Comparison of ENCODE assay signal across 1 cellular context in the genomic region with DNA sequence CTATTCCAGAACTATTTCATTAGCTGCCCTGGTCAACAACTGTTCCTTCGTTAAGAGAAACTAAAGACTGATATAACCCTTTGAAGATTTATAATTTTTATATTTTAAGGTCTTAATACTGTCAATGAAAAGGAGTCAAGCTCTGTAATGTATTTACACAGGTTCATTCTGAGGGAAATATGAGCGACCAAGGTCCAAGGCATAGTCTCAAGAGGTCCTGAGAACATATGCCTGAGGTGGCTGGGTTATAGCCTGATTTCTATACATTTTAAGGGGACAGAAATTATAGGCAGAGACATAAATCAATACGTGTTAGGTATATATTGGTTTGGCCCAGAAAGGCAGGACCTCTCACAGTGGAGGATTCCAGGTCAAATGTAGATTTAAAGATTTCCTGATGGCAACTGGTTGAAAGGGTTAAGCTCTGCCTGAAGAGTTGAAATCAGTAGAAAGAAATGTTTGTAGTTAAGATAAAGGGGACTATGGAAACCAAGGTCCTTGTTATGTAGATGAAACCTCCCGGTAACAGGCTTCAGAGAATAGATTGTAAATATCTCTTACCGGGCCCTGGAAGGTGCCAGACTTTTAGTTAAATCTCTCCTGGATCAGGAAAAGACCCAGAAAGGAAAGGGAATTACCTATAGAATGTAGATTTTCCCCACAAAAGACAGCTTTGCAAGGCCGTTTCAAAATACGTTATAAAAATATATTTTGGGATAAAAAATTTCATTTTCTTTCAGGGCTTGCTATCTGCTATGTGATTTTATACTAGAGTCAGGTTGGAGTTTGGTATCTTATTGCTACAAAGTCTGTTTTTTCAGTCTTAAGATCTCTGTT.
A peak's percentile ranks its signal among the peaks of the same experiment; 100 is the strongest.
TF ChIP-seq lines count a peak whose summit lies in the region.

No MANE protein-coding gene starts in this region.

TF ChIP-seq in H1, 55 proteins besides CTCF, POLR2A, EP300 and RAD21 (continued from another document):
- TF ChIP-seq, protein P1, sequence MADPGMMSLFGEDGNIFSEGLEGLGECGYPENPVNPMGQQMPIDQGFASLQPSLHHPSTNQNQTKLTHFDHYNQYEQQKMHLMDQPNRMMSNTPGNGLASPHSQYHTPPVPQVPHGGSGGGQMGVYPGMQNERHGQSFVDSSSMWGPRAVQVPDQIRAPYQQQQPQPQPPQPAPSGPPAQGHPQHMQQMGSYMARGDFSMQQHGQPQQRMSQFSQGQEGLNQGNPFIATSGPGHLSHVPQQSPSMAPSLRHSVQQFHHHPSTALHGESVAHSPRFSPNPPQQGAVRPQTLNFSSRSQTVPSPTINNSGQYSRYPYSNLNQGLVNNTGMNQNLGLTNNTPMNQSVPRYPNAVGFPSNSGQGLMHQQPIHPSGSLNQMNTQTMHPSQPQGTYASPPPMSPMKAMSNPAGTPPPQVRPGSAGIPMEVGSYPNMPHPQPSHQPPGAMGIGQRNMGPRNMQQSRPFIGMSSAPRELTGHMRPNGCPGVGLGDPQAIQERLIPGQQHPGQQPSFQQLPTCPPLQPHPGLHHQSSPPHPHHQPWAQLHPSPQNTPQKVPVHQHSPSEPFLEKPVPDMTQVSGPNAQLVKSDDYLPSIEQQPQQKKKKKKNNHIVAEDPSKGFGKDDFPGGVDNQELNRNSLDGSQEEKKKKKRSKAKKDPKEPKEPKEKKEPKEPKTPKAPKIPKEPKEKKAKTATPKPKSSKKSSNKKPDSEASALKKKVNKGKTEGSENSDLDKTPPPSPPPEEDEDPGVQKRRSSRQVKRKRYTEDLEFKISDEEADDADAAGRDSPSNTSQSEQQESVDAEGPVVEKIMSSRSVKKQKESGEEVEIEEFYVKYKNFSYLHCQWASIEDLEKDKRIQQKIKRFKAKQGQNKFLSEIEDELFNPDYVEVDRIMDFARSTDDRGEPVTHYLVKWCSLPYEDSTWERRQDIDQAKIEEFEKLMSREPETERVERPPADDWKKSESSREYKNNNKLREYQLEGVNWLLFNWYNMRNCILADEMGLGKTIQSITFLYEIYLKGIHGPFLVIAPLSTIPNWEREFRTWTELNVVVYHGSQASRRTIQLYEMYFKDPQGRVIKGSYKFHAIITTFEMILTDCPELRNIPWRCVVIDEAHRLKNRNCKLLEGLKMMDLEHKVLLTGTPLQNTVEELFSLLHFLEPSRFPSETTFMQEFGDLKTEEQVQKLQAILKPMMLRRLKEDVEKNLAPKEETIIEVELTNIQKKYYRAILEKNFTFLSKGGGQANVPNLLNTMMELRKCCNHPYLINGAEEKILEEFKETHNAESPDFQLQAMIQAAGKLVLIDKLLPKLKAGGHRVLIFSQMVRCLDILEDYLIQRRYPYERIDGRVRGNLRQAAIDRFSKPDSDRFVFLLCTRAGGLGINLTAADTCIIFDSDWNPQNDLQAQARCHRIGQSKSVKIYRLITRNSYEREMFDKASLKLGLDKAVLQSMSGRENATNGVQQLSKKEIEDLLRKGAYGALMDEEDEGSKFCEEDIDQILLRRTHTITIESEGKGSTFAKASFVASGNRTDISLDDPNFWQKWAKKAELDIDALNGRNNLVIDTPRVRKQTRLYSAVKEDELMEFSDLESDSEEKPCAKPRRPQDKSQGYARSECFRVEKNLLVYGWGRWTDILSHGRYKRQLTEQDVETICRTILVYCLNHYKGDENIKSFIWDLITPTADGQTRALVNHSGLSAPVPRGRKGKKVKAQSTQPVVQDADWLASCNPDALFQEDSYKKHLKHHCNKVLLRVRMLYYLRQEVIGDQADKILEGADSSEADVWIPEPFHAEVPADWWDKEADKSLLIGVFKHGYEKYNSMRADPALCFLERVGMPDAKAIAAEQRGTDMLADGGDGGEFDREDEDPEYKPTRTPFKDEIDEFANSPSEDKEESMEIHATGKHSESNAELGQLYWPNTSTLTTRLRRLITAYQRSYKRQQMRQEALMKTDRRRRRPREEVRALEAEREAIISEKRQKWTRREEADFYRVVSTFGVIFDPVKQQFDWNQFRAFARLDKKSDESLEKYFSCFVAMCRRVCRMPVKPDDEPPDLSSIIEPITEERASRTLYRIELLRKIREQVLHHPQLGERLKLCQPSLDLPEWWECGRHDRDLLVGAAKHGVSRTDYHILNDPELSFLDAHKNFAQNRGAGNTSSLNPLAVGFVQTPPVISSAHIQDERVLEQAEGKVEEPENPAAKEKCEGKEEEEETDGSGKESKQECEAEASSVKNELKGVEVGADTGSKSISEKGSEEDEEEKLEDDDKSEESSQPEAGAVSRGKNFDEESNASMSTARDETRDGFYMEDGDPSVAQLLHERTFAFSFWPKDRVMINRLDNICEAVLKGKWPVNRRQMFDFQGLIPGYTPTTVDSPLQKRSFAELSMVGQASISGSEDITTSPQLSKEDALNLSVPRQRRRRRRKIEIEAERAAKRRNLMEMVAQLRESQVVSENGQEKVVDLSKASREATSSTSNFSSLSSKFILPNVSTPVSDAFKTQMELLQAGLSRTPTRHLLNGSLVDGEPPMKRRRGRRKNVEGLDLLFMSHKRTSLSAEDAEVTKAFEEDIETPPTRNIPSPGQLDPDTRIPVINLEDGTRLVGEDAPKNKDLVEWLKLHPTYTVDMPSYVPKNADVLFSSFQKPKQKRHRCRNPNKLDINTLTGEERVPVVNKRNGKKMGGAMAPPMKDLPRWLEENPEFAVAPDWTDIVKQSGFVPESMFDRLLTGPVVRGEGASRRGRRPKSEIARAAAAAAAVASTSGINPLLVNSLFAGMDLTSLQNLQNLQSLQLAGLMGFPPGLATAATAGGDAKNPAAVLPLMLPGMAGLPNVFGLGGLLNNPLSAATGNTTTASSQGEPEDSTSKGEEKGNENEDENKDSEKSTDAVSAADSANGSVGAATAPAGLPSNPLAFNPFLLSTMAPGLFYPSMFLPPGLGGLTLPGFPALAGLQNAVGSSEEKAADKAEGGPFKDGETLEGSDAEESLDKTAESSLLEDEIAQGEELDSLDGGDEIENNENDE (IDR thresholded peaks at IDR 0.05; ENCODE audit: insufficient replicate concordance, low read length): peak; percentile 92
- TF ChIP-seq SIX5 (IDR thresholded peaks at IDR 0.05; ENCODE audit: low read depth, low read length) (no peak), POU5F1 (IDR thresholded peaks at IDR 0.05; ENCODE audit: low read depth, low read length) (0 out of 2 replicates have a peak, but pooled peaks have one; percentile 46), SIRT6 (IDR thresholded peaks at IDR 0.05; ENCODE audit: low read length) (no peak), KDM5A (IDR thresholded peaks at IDR 0.05; ENCODE audit: low read length) (no peak), RXRA (IDR thresholded peaks at IDR 0.05; ENCODE audit: insufficient read depth, low read depth, low read length) (no peak)
- TF ChIP-seq, protein P2, sequence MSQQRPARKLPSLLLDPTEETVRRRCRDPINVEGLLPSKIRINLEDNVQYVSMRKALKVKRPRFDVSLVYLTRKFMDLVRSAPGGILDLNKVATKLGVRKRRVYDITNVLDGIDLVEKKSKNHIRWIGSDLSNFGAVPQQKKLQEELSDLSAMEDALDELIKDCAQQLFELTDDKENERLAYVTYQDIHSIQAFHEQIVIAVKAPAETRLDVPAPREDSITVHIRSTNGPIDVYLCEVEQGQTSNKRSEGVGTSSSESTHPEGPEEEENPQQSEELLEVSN (IDR thresholded peaks at IDR 0.05): no peak
